28 cellular contexts compared by ENCODE assay signal in the genomic region with DNA sequence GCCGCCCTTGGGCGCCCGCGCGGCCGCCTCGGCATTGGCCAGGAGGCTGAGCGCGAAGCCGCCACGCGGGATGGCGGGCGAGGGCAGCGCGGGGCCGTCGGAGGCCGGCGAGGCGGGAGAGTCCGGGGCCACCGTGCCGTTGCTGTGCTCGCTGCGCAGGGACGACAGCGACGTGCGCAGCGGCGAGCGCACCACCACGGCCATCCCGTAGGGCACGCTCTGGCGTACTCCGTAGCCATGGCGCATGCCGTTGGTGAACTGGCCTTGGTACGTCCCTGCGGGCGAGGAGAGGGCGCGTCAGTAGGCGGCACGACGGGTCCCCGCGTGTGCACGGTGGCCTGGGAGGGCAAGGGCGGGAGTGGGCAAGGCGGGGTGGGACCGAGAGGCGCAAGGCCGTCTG.
"Had no signal": no experiment of that assay in that cellular context is flagged by ENCODE, and none has a peak within 500 bp of the region (broad histone marks: within the 10 kb centered on the region; RNA-seq: fewer than 3 reads in every experiment).

No MANE protein-coding gene starts in this region.

- H3K36me3 ChIP-seq: prostate gland, tibial nerve, upper lobe of left lung had no signal

- DNase-seq: caudate nucleus; cerebellar nuclear complex; cortex of kidney; effector memory CD8-positive, alpha-beta T cell; erythroblast; foreskin keratinocyte; glutamatergic neuron; heart right ventricle; hippocampal formation; left colon; mucosa of descending colon; naive B cell; retina; stimulated activated CD4-positive, alpha-beta T cell treated with anti-CD3 and anti-CD28 coated beads, Interleukin-2, amount 100 ng/mL, for 24 hours; stimulated activated CD4-positive, alpha-beta T cell treated with anti-CD3 and anti-CD28 coated beads, Interleukin-4, amount 100 ng/mL, for 24 hours; stimulated activated naive CD4-positive, alpha-beta T cell treated with Interleukin-2 at 50 U/mL for 16 hours; stomach; substantia nigra had no signal

- FAIRE-seq: endometrium, islet of Langerhans had no signal

- H3K4me1 ChIP-seq: foreskin keratinocyte, prostate gland, tibial nerve, upper lobe of left lung had no signal

- H3K27me3 ChIP-seq: foreskin keratinocyte, heart right ventricle, tibial nerve, upper lobe of left lung had no signal

- H3K4me3 ChIP-seq: heart right ventricle, lung, mucosa of descending colon, prostate gland, stomach, thoracic aorta, tibial nerve, upper lobe of left lung had no signal

- ATAC-seq: effector memory CD8-positive, alpha-beta T cell; foreskin keratinocyte; left colon; mucosa of descending colon; natural killer cell treated with Interleukin-12 subunit alpha and Interleukin-12 subunit beta and Interleukin-15 and Interleukin-18, amount 100 ng/mL, for 72 hours; sciatic nerve; stimulated activated effector memory CD8-positive, alpha-beta T cell treated with anti-CD3 and anti-CD28 coated beads, Interleukin-12 subunit alpha, Interleukin-12 subunit beta, amount 100 ng/mL, for 72 hours had no signal

- H3K27ac ChIP-seq: foreskin keratinocyte, prostate gland, tibial nerve, upper lobe of left lung had no signal

- H3K9me3 ChIP-seq: heart right ventricle, mucosa of descending colon, prostate gland, thoracic aorta, upper lobe of left lung had no signal
